In genomic region chr20:57435498-57436222, GRCh38 we compare ENCODE assay signal across 1 cellular context.
A peak's percentile ranks its signal among the peaks of the same experiment; 100 is the strongest.
TF ChIP-seq lines count a peak whose summit lies in the region.

No MANE protein-coding gene starts in this region.

TF ChIP-seq in HepG2, 621 proteins besides CTCF, POLR2A, EP300 and RAD21 (continued from another document):
- TF ChIP-seq ZNF503 (CRISPR knock-in tag; IDR thresholded peaks at IDR 0.05), result no peak
- TF ChIP-seq, protein P1, sequence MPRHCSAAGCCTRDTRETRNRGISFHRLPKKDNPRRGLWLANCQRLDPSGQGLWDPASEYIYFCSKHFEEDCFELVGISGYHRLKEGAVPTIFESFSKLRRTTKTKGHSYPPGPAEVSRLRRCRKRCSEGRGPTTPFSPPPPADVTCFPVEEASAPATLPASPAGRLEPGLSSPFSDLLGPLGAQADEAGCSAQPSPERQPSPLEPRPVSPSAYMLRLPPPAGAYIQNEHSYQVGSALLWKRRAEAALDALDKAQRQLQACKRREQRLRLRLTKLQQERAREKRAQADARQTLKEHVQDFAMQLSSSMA (CRISPR knock-in tag; IDR thresholded peaks at IDR 0.05), result no peak
- peak; percentile 96 for TF ChIP-seq RBM39 (IDR thresholded peaks at IDR 0.05; ENCODE audit: low read depth, low read length, poor library complexity, severe bottlenecking)
- no peak for TF ChIP-seq HMGXB4 (CRISPR knock-in tag; IDR thresholded peaks at IDR 0.05; ENCODE audit: borderline replicate concordance in 1 of 2, low read depth in 1 of 2)
- TF ChIP-seq ZNF879 (CRISPR knock-in tag; IDR thresholded peaks at IDR 0.05), result no peak
- TF ChIP-seq SP4 (CRISPR knock-in tag; IDR thresholded peaks at IDR 0.05), result no peak
- 0 out of 2 replicates have a peak, but pooled peaks have one; percentile 51 for TF ChIP-seq ZNF142 (CRISPR knock-in tag; IDR thresholded peaks at IDR 0.05)
- TF ChIP-seq BRD4 (CRISPR knock-in tag; IDR thresholded peaks at IDR 0.05), result no peak
- TF ChIP-seq RFX1 (IDR thresholded peaks at IDR 0.05), result peak; percentile 78; the same call in 1 of the 2 replicates
- no peak for TF ChIP-seq TCF12 (IDR thresholded peaks at IDR 0.05)
- no peak for TF ChIP-seq TCF12 (CRISPR knock-in tag; IDR thresholded peaks at IDR 0.05)
- TF ChIP-seq ZNF180 (CRISPR knock-in tag; IDR thresholded peaks at IDR 0.05; ENCODE audit: borderline replicate concordance, low read depth), result no peak
- TF ChIP-seq HOXA9 (CRISPR knock-in tag; IDR thresholded peaks at IDR 0.05; ENCODE audit: borderline replicate concordance), result no peak
- TF ChIP-seq ARHGAP35 (CRISPR knock-in tag; IDR thresholded peaks at IDR 0.05; ENCODE audit: borderline replicate concordance), result 0 out of 2 replicates have a peak, but pooled peaks have one; percentile 44
- no peak for TF ChIP-seq ZNF414 (CRISPR knock-in tag; IDR thresholded peaks at IDR 0.05)
- TF ChIP-seq MAF1 (CRISPR knock-in tag; IDR thresholded peaks at IDR 0.05; ENCODE audit: borderline replicate concordance), result no peak
- no peak for TF ChIP-seq PTBP1 (IDR thresholded peaks at IDR 0.05; ENCODE audit: low read depth, low read length, poor library complexity, severe bottlenecking)
- TF ChIP-seq SIX4 (CRISPR knock-in tag; IDR thresholded peaks at IDR 0.05), result no peak
- TF ChIP-seq TARDBP (CRISPR knock-in tag; IDR thresholded peaks at IDR 0.05), result no peak
- TF ChIP-seq ZNF709 (CRISPR knock-in tag; IDR thresholded peaks at IDR 0.05), result no peak
- no peak for TF ChIP-seq PBX3 (CRISPR knock-in tag; IDR thresholded peaks at IDR 0.05; ENCODE audit: borderline replicate concordance)
- TF ChIP-seq, protein P2, sequence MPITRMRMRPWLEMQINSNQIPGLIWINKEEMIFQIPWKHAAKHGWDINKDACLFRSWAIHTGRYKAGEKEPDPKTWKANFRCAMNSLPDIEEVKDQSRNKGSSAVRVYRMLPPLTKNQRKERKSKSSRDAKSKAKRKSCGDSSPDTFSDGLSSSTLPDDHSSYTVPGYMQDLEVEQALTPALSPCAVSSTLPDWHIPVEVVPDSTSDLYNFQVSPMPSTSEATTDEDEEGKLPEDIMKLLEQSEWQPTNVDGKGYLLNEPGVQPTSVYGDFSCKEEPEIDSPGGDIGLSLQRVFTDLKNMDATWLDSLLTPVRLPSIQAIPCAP (CRISPR knock-in tag; IDR thresholded peaks at IDR 0.05; ENCODE audit: low read depth), result no peak
- no peak for TF ChIP-seq NR2F2 (IDR thresholded peaks at IDR 0.05; ENCODE audit: borderline replicate concordance, low read depth)
- TF ChIP-seq, protein P3, sequence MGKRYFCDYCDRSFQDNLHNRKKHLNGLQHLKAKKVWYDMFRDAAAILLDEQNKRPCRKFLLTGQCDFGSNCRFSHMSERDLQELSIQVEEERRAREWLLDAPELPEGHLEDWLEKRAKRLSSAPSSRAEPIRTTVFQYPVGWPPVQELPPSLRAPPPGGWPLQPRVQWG (CRISPR knock-in tag; IDR thresholded peaks at IDR 0.05; ENCODE audit: borderline replicate concordance, low read depth), result no peak
- no peak for TF ChIP-seq HOMEZ (CRISPR knock-in tag; IDR thresholded peaks at IDR 0.05; ENCODE audit: low read depth)
- no peak for TF ChIP-seq ZNF160 (CRISPR knock-in tag; IDR thresholded peaks at IDR 0.05)
- TF ChIP-seq CCAR2 (optimal IDR thresholded peaks at IDR 0.05; ENCODE audit: low read depth, low read length), result no peak
- no peak for TF ChIP-seq ZNF703 (CRISPR knock-in tag; IDR thresholded peaks at IDR 0.05; ENCODE audit: borderline replicate concordance)
- no peak for TF ChIP-seq FOXK2 (IDR thresholded peaks at IDR 0.05)
- peak; percentile 87 for TF ChIP-seq ZNF792 (CRISPR knock-in tag; IDR thresholded peaks at IDR 0.05)
- TF ChIP-seq IKZF5 (CRISPR knock-in tag; IDR thresholded peaks at IDR 0.05), result peak; percentile 59; the same call in 1 of the 2 replicates
- TF ChIP-seq SOX13 (IDR thresholded peaks at IDR 0.05), result no peak
- peak in 1 of 2 experiments; percentile 84; a peak in 2 of 4 replicates for TF ChIP-seq SOX13 (CRISPR knock-in tag; conservative IDR thresholded peaks at IDR 0.05 in 1 of 2, IDR thresholded peaks at IDR 0.05 in 1 of 2)
